19 cellular contexts compared by ENCODE assay signal in the genomic region with DNA sequence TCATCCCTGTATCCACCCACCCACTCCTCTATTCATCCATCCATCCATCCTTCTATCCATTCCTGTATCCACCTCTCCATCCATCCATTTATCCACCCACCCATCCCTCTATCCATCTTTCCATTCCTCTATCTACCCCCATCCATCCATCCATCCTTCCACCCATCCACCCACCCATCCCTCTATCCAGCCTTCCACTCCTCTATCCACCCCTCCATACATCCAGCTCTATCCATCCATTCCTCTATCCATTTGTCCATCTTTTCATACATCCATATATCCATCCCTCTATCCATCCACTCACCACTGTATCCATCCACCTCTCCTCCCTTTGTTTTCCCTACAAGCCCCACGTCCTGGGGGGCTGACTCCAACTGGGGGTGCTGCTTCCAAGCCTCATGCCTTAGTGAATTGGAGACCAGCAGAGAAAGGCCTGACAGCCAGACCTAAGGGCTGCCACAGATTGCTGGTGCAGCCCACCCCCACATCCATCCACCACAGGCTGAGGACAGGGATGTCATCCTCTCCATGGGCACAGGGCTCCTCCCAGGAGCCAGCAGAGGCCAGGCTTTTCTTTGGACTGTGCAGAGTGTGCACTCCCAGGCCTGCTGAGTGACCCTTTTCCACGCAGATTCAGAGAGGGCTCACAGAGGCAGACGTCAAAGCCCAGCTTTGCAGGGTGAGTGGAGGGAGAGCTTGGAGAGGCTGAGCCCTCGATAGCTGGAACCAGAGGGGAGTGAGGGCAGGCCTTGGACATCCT. TPM values are rescaled to one million over a fixed set of nuclear protein-coding genes. Genes with fewer than 3 reads are reported as not detected.
"Had no signal": no experiment of that assay in that cellular context is flagged by ENCODE, and none has a peak within 500 bp of the region (broad histone marks: within the 10 kb centered on the region; RNA-seq: fewer than 3 reads in every experiment).

No MANE protein-coding gene starts in this region.

- H3K36me3 Mint-ChIP-seq: mesothelial cell of epicardium had no signal

- DNase-seq: activated B cell treated with CpG ODN at 0.5 μM for 24 hours; activated CD4-positive, alpha-beta T cell treated with anti-CD3 and anti-CD28 coated beads for 48 hours; activated CD8-positive, alpha-beta T cell treated with anti-CD3 and anti-CD28 coated beads, Interleukin-2, amount 10 ng/mL, durations not matched to agents 7 days and 5 days; dermis blood vessel endothelial cell; gastrocnemius medialis; heart left ventricle; left colon; lower lobe of right lung; small intestine; stimulated activated CD4-positive, alpha-beta T cell treated with anti-CD3 and anti-CD28 coated beads, Interleukin-4, amount 100 ng/mL, for 24 hours; stimulated activated naive CD4-positive, alpha-beta T cell treated with Interleukin-2 at 50 U/mL for 16 hours; T-helper 17 cell; trophoblast cell had no signal

- H3K27me3 ChIP-seq: ascending aorta, breast epithelium, right atrium auricular region, suprapubic skin had no signal

- H3K4me3 Mint-ChIP-seq: activated B cell treated with CpG ODN at 0.5 μM for 24 hours; activated CD8-positive, alpha-beta T cell treated with anti-CD3 and anti-CD28 coated beads, Interleukin-2, amount 10 ng/mL, durations not matched to agents 7 days and 5 days; mesothelial cell of epicardium; T-helper 17 cell had no signal

- H3K27ac Mint-ChIP-seq: activated B cell treated with CpG ODN at 0.5 μM for 24 hours; activated CD8-positive, alpha-beta T cell treated with anti-CD3 and anti-CD28 coated beads, Interleukin-2, amount 10 ng/mL, durations not matched to agents 7 days and 5 days; mesothelial cell of epicardium; T-helper 17 cell had no signal

- H3K27ac ChIP-seq: ascending aorta, breast epithelium, gastrocnemius medialis, heart left ventricle, lower lobe of right lung, neutrophil, right atrium auricular region, suprapubic skin had no signal

- H3K9me3 ChIP-seq: ascending aorta, breast epithelium, gastrocnemius medialis, heart left ventricle, lower lobe of right lung, neutrophil, right atrium auricular region, suprapubic skin had no signal

- H3K9me3 Mint-ChIP-seq: activated B cell treated with CpG ODN at 0.5 μM for 24 hours had no signal

- H3K36me3 ChIP-seq: ascending aorta, breast epithelium, gastrocnemius medialis, heart left ventricle, lower lobe of right lung, neutrophil, right atrium auricular region, suprapubic skin had no signal

- ATAC-seq: activated CD8-positive, alpha-beta T cell treated with anti-CD3 and anti-CD28 coated beads, Interleukin-2, amount 10 ng/mL, durations not matched to agents 7 days and 5 days; gastrocnemius medialis; heart left ventricle; left colon; lower lobe of right lung; T-helper 17 cell had no signal

- H3K27me3 Mint-ChIP-seq: T-helper 17 cell had no signal

- H3K4me3 ChIP-seq: ascending aorta, breast epithelium, gastrocnemius medialis, heart left ventricle, lower lobe of right lung, right atrium auricular region, suprapubic skin had no signal

RNA-seq across cellular contexts. Expression of a gene that starts 18.9 kb away (rescaled TPM):
- total RNA-seq: ascending aorta had no signal
